ENCODE assay signal across 1 cellular context in genomic region chr4:7750508-7750907, GRCh38.
TF ChIP-seq lines count a peak whose summit lies in the region.

No MANE protein-coding gene starts in this region.

TF ChIP-seq in HepG2, 621 proteins besides CTCF, POLR2A, EP300 and RAD21 (continued from another document):
- TF ChIP-seq, protein P1, sequence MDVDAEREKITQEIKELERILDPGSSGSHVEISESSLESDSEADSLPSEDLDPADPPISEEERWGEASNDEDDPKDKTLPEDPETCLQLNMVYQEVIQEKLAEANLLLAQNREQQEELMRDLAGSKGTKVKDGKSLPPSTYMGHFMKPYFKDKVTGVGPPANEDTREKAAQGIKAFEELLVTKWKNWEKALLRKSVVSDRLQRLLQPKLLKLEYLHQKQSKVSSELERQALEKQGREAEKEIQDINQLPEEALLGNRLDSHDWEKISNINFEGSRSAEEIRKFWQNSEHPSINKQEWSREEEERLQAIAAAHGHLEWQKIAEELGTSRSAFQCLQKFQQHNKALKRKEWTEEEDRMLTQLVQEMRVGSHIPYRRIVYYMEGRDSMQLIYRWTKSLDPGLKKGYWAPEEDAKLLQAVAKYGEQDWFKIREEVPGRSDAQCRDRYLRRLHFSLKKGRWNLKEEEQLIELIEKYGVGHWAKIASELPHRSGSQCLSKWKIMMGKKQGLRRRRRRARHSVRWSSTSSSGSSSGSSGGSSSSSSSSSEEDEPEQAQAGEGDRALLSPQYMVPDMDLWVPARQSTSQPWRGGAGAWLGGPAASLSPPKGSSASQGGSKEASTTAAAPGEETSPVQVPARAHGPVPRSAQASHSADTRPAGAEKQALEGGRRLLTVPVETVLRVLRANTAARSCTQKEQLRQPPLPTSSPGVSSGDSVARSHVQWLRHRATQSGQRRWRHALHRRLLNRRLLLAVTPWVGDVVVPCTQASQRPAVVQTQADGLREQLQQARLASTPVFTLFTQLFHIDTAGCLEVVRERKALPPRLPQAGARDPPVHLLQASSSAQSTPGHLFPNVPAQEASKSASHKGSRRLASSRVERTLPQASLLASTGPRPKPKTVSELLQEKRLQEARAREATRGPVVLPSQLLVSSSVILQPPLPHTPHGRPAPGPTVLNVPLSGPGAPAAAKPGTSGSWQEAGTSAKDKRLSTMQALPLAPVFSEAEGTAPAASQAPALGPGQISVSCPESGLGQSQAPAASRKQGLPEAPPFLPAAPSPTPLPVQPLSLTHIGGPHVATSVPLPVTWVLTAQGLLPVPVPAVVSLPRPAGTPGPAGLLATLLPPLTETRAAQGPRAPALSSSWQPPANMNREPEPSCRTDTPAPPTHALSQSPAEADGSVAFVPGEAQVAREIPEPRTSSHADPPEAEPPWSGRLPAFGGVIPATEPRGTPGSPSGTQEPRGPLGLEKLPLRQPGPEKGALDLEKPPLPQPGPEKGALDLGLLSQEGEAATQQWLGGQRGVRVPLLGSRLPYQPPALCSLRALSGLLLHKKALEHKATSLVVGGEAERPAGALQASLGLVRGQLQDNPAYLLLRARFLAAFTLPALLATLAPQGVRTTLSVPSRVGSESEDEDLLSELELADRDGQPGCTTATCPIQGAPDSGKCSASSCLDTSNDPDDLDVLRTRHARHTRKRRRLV (CRISPR knock-in tag; IDR thresholded peaks at IDR 0.05): no peak
- TF ChIP-seq, protein P2, sequence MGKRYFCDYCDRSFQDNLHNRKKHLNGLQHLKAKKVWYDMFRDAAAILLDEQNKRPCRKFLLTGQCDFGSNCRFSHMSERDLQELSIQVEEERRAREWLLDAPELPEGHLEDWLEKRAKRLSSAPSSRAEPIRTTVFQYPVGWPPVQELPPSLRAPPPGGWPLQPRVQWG (CRISPR knock-in tag; IDR thresholded peaks at IDR 0.05; ENCODE audit: borderline replicate concordance, low read depth): no peak
- TF ChIP-seq ZNF329 (CRISPR knock-in tag; IDR thresholded peaks at IDR 0.05; ENCODE audit: low read depth) (no peak), ZNF12 (CRISPR knock-in tag; IDR thresholded peaks at IDR 0.05) (no peak)
